27 cellular contexts compared by ENCODE assay signal in genomic region chrX:69264134-69264533, GRCh38.
"Had no signal": no experiment of that assay in that cellular context is flagged by ENCODE, and none has a peak within 500 bp of the region (broad histone marks: within the 10 kb centered on the region; RNA-seq: fewer than 3 reads in every experiment).

No MANE protein-coding gene starts in this region.

- H3K27me3 ChIP-seq: right atrium auricular region, upper lobe of left lung had no signal

- DNase-seq: activated B cell treated with CpG ODN at 0.5 μM for 24 hours; activated CD4-positive, alpha-beta T cell treated with anti-CD3 and anti-CD28 coated beads for 36 hours; activated CD4-positive, alpha-beta T cell treated with anti-CD3 and anti-CD28 coated beads, Interleukin-2, amount 50 U/mL, for 4 hours; activated CD8-positive, alpha-beta memory T cell treated with anti-CD3 and anti-CD28 coated beads for 24 hours; activated CD8-positive, alpha-beta memory T cell treated with anti-CD3 and anti-CD28 coated beads, Interleukin-2, amount 50 U/mL, for 4 hours; activated naive CD4-positive, alpha-beta T cell; activated naive CD8-positive, alpha-beta T cell treated with anti-CD3 and anti-CD28 coated beads for 36 hours; activated T-cell treated with anti-CD3 and anti-CD28 coated beads, Interleukin-2, amount 50 U/mL, for 24 hours; central memory CD4-positive, alpha-beta T cell; dermis blood vessel endothelial cell; effector memory CD4-positive, alpha-beta T cell; foreskin melanocyte; glutamatergic neuron; hippocampal formation; left ventricle myocardium superior; mammary epithelial cell; midbrain; natural killer cell; psoas muscle; stimulated activated CD4-positive, alpha-beta T cell treated with anti-CD3 and anti-CD28 coated beads, Interleukin-4, amount 100 ng/mL, for 4 hours; stimulated activated naive CD8-positive, alpha-beta T cell treated with anti-CD3 and anti-CD28 coated beads, Interleukin-15, Interleukin-2, amounts not matched to agents 100 U/mL and 50 U/mL, for 24 hours; T1000; upper lobe of left lung had no signal

- H3K4me3 ChIP-seq: pancreas, psoas muscle, right atrium auricular region, upper lobe of left lung had no signal

- H3K27ac ChIP-seq: pancreas, psoas muscle, right atrium auricular region, upper lobe of left lung had no signal

- H3K36me3 ChIP-seq: pancreas, right atrium auricular region, upper lobe of left lung had no signal

- H3K9me3 ChIP-seq: pancreas, psoas muscle, right atrium auricular region, upper lobe of left lung had no signal

- FAIRE-seq: endothelial cell of umbilical vein, pancreas had no signal

- H3K4me1 ChIP-seq: pancreas, psoas muscle, right atrium auricular region, upper lobe of left lung had no signal

- ATAC-seq: activated CD4-positive, alpha-beta T cell treated with anti-CD3 and anti-CD28 coated beads for 36 hours; esophagus mucosa; left ventricle myocardium superior; natural killer cell; pancreas; psoas muscle; stimulated activated naive CD8-positive, alpha-beta T cell treated with anti-CD3 and anti-CD28 coated beads, Interleukin-15, Interleukin-2, amounts not matched to agents 100 U/mL and 50 U/mL, for 24 hours had no signal
